Comparison of ENCODE assay signal across 1 cellular context in the genomic region with DNA sequence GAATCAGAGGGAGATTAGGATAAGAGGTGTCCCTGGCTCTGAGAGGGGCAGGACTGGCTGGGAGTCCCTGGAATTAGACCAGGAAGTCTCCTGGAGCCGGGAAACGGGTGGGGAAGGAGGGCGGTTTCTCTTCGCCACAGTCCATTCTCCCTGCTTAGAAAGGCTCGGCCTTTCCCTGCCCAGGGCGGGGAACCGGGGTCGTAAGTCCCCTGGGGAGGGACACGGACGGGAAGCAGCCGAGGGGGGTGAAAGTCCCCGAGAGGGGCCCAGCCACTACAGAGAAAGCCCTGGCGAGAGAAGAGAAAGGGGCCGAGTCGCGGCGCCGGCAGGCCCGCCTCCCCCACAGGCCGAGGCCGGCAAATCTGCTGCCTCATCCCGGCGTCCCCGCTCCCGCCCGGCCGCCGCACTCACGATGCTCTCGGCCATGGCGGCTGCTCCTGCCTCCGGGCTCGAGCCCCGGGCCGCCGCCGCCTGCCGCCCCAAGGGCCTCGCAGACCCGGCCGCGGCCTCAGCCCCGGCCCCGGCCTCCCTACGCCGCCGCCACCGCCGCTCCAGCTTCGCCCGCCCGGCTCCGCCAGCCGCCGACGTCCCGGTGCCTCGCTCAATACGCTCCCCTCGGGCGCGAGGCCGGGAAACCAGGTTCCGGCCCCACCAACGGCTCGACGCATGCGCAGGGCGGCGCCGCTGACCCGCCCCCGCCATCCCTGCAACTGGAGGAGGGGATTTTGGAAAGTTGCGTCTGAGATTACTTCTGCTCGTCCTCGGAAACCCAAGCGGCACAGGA.
TF ChIP-seq lines count a peak whose summit lies in the region.

A gene (minus strand): TSS at position 608 of the 784 bp plus-strand sequence. CDS start 182 bp downstream, at position 426.
A gene (plus strand): TSS at position 692 of the 784 bp plus-strand sequence. CDS start 5,217 bp downstream, outside the sequence.

TF ChIP-seq in SK-N-SH treated with all-trans-retinoic acid at 6 μM for 48 hours, 23 proteins besides CTCF, POLR2A, EP300 and RAD21 (continued from another document):
- TF ChIP-seq, protein P1, sequence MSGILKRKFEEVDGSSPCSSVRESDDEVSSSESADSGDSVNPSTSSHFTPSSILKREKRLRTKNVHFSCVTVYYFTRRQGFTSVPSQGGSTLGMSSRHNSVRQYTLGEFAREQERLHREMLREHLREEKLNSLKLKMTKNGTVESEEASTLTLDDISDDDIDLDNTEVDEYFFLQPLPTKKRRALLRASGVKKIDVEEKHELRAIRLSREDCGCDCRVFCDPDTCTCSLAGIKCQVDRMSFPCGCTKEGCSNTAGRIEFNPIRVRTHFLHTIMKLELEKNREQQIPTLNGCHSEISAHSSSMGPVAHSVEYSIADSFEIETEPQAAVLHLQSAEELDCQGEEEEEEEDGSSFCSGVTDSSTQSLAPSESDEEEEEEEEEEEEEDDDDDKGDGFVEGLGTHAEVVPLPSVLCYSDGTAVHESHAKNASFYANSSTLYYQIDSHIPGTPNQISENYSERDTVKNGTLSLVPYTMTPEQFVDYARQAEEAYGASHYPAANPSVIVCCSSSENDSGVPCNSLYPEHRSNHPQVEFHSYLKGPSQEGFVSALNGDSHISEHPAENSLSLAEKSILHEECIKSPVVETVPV (CRISPR knock-in tag; IDR thresholded peaks at IDR 0.05): no peak
- no peak for TF ChIP-seq TOX (CRISPR knock-in tag; IDR thresholded peaks at IDR 0.05; ENCODE audit: borderline replicate concordance)
- TF ChIP-seq ARNTL (CRISPR knock-in tag; IDR thresholded peaks at IDR 0.05; ENCODE audit: borderline replicate concordance, low read depth): no peak
- TF ChIP-seq BACH2 (CRISPR knock-in tag; IDR thresholded peaks at IDR 0.05; ENCODE audit: borderline replicate concordance): peak; percentile 36; the same call in 1 of the 2 replicates
- no peak; the same call in none of the 2 replicates for TF ChIP-seq ZFP3 (CRISPR knock-in tag; IDR thresholded peaks at IDR 0.05)
- TF ChIP-seq, protein P2, sequence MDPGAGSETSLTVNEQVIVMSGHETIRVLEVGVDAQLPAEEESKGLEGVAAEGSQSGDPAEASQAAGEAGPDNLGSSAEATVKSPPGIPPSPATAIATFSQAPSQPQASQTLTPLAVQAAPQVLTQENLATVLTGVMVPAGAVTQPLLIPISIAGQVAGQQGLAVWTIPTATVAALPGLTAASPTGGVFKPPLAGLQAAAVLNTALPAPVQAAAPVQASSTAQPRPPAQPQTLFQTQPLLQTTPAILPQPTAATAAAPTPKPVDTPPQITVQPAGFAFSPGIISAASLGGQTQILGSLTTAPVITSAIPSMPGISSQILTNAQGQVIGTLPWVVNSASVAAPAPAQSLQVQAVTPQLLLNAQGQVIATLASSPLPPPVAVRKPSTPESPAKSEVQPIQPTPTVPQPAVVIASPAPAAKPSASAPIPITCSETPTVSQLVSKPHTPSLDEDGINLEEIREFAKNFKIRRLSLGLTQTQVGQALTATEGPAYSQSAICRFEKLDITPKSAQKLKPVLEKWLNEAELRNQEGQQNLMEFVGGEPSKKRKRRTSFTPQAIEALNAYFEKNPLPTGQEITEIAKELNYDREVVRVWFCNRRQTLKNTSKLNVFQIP (CRISPR knock-in tag; IDR thresholded peaks at IDR 0.05; ENCODE audit: borderline replicate concordance, low read depth): no peak
- TF ChIP-seq ZFP30 (CRISPR knock-in tag; IDR thresholded peaks at IDR 0.05): no peak
TF ChIP-seq in SK-N-SH treated with all-trans-retinoic acid at 6 μM for 48 hours: peak in this region for 5.
